1 cellular context compared by ENCODE assay signal in the genomic region with DNA sequence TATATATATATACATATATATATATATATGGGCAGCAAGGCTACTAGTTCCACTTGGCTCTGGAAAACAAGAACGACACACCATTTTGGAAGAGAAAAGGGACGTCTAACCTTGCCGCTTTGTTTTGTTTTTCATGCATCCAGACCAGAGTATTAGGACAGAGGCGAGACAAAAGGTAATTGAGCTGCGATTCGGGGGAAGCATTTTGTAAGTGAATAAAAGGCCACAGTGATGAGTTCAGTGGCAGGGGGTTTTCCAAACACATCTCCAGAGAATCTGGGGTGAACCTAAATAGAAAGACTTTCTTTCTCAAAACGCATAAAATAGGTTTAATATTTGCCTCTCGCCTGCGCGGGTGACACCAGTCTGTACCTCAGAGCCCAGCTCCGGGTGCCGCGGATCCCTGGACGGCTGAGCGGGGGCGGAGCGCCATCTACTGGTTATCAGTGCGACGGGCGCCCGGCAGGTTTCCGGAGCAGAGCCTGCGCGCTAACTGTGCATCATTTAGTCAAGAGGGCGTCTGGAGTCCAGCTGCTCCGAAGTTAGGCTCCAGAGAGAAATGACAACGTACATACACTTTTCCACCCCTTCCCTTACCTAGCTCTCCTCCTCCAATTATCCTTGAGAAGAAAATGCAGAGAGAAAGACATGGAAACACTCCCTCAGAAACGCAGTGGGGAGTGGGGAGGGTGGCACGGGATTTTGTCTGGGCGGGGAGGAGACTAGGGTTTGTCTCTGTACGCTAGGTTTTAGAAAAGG.
TF ChIP-seq lines count a peak whose summit lies in the region.

No MANE protein-coding gene starts in this region.

TF ChIP-seq in HCT116, 20 proteins besides CTCF, POLR2A, EP300 and RAD21 (continued from another document):
- TF ChIP-seq ZFX (IDR thresholded peaks at IDR 0.05) (no peak), SIN3A (IDR thresholded peaks at IDR 0.05; ENCODE audit: low read depth) (no peak), ZNF274 (IDR thresholded peaks at IDR 0.05; ENCODE audit: low read depth, low read length) (no peak), JUND (IDR thresholded peaks at IDR 0.05) (no peak), CEBPB (IDR thresholded peaks at IDR 0.05; ENCODE audit: low read depth) (no peak), SRF (IDR thresholded peaks at IDR 0.05; ENCODE audit: low read depth) (no peak), CBX3 (IDR thresholded peaks at IDR 0.05; ENCODE audit: low read depth) (no peak), POLR2AphosphoS5 (IDR thresholded peaks at IDR 0.05; ENCODE audit: low read depth, low read length) (no peak), ZBTB33 (IDR thresholded peaks at IDR 0.05; ENCODE audit: extremely low read depth, insufficient replicate concordance, low read length) (no peak), EZH2 (IDR thresholded peaks at IDR 0.05) (no peak)
